Comparison of ENCODE assay signal across 1 cellular context in the genomic region with DNA sequence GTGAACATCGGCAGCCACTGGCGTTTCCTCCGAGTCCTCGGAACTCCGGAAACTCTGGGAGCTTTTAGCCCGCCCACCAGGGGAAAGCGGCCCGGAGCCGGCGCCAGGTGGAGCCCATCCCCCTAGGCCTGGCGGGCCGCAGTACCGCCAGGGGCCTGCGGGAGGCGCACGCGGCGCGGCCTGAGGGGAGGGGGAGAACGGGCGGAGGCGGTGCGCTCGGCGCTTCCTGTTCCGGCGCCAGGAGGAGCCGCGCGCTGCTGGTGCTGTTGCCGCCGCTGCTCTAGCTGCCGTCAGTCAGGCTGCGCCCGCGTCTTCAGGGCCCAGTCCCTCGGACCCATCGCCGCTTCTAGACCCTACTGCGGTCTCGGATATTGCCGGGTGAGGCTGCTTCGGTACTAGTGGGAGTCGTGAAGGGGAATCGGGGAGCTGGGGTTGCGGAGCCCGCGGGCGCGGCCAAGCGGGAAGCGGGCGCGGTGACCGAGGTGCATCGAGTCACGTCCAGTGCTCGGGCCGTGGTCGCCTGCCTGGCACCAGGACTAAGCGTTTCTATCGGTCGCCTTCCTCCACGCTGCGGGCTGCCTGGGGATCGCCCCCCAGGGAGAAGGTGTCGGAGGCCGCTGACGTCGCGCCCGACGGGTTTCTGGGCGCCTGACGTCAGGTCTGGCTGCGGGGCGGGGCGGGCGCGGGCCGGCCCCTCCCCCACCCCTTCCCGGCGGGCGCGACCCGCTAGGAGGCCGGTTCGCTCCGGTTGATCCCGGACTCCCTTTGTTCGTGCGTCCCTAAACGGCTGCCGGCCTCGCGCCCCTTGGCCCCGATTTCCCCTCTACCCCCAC.
A peak's percentile ranks its signal among the peaks of the same experiment; 100 is the strongest.
TF ChIP-seq lines count a peak whose summit lies in the region.

A gene (plus strand): TSS at position 222 of the 833 bp plus-strand sequence. CDS start 10,037 bp downstream, outside the sequence.

TF ChIP-seq in HepG2, 621 proteins besides CTCF, POLR2A, EP300 and RAD21 (continued from another document and continues in another):
- TF ChIP-seq, protein P1, sequence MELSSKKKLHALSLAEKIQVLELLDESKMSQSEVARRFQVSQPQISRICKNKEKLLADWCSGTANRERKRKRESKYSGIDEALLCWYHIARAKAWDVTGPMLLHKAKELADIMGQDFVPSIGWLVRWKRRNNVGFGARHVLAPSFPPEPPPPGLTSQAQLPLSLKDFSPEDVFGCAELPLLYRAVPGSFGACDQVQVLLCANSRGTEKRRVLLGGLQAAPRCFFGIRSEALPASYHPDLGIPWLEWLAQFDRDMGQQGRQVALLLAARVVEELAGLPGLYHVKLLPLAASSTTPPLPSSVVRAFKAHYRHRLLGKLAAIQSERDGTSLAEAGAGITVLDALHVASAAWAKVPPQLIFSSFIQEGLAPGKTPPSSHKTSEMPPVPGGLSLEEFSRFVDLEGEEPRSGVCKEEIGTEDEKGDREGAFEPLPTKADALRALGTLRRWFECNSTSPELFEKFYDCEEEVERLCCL (CRISPR knock-in tag; IDR thresholded peaks at IDR 0.05; ENCODE audit: borderline replicate concordance): no peak
- TF ChIP-seq, protein P2, sequence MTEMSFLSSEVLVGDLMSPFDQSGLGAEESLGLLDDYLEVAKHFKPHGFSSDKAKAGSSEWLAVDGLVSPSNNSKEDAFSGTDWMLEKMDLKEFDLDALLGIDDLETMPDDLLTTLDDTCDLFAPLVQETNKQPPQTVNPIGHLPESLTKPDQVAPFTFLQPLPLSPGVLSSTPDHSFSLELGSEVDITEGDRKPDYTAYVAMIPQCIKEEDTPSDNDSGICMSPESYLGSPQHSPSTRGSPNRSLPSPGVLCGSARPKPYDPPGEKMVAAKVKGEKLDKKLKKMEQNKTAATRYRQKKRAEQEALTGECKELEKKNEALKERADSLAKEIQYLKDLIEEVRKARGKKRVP (CRISPR knock-in tag; IDR thresholded peaks at IDR 0.05): no peak
- TF ChIP-seq ZNF382 (CRISPR knock-in tag; IDR thresholded peaks at IDR 0.05; ENCODE audit: borderline replicate concordance) (no peak), SP140L (CRISPR knock-in tag; IDR thresholded peaks at IDR 0.05; ENCODE audit: borderline replicate concordance) (0 out of 2 replicates have a peak, but pooled peaks have one; percentile 73), CEBPB (IDR thresholded peaks at IDR 0.05; ENCODE audit: borderline replicate concordance, low read depth, low read length) (no peak), HDAC6 (IDR thresholded peaks at IDR 0.05; ENCODE audit: low read depth, low read length) (no peak), ZNF644 (CRISPR knock-in tag; IDR thresholded peaks at IDR 0.05; ENCODE audit: low read depth) (no peak; the same call in 1 of the 2 replicates), POLR2G (IDR thresholded peaks at IDR 0.05; ENCODE audit: low read depth, low read length) (peak; percentile 97), SMARCE1 (IDR thresholded peaks at IDR 0.05; ENCODE audit: borderline replicate concordance) (no peak), ZNF605 (CRISPR knock-in tag; IDR thresholded peaks at IDR 0.05) (peak; percentile 45; the same call in 1 of the 2 replicates), ZNF501 (CRISPR knock-in tag; IDR thresholded peaks at IDR 0.05) (peak; percentile 96), ZFP37 (CRISPR knock-in tag; IDR thresholded peaks at IDR 0.05; ENCODE audit: borderline replicate concordance) (no peak), FOXC1 (CRISPR knock-in tag; IDR thresholded peaks at IDR 0.05; ENCODE audit: borderline replicate concordance) (peak; percentile 95), SMARCC2 (IDR thresholded peaks at IDR 0.05) (no peak), ZNF563 (CRISPR knock-in tag; IDR thresholded peaks at IDR 0.05) (peak; percentile 83), DNMT1 (CRISPR knock-in tag; IDR thresholded peaks at IDR 0.05) (peak; percentile 66; the same call in 1 of the 2 replicates), NFE2 (CRISPR knock-in tag; IDR thresholded peaks at IDR 0.05) (no peak), ZFP90 (CRISPR knock-in tag; IDR thresholded peaks at IDR 0.05; ENCODE audit: borderline replicate concordance) (no peak; the same call in 1 of the 2 replicates), ZNF674 (CRISPR knock-in tag; IDR thresholded peaks at IDR 0.05; ENCODE audit: low read depth) (peak; percentile 87), ZKSCAN8 (CRISPR knock-in tag; IDR thresholded peaks at IDR 0.05; ENCODE audit: borderline replicate concordance) (peak; percentile 87; the same call in 1 of the 2 replicates), ZNF766 (CRISPR knock-in tag; IDR thresholded peaks at IDR 0.05; ENCODE audit: borderline replicate concordance) (peak; percentile 93; the same call in 1 of the 2 replicates), GPN1 (CRISPR knock-in tag; IDR thresholded peaks at IDR 0.05; ENCODE audit: borderline replicate concordance) (no peak), ZNF121 (CRISPR knock-in tag; IDR thresholded peaks at IDR 0.05) (no peak), TBX3 (IDR thresholded peaks at IDR 0.05; ENCODE audit: borderline replicate concordance) (peak; percentile 70; the same call in 1 of the 2 replicates), NFYC (CRISPR knock-in tag; IDR thresholded peaks at IDR 0.05) (no peak; the same call in 1 of the 2 replicates), PAX8 (CRISPR knock-in tag; IDR thresholded peaks at IDR 0.05; ENCODE audit: borderline replicate concordance) (peak; percentile 60; the same call in 1 of the 2 replicates), ZSCAN29 (CRISPR knock-in tag; conservative IDR thresholded peaks at IDR 0.05) (peak; percentile 85), ZNF331 (CRISPR knock-in tag; IDR thresholded peaks at IDR 0.05) (peak; percentile 73; the same call in 1 of the 2 replicates), ZNF251 (CRISPR knock-in tag; IDR thresholded peaks at IDR 0.05) (no peak), ZBTB7A (CRISPR knock-in tag; IDR thresholded peaks at IDR 0.05) (peak; percentile 74; the same call in 1 of the 2 replicates), ZNF335 (CRISPR knock-in tag; IDR thresholded peaks at IDR 0.05) (peak; percentile 70; the same call in 1 of the 2 replicates), ZNF556 (CRISPR knock-in tag; IDR thresholded peaks at IDR 0.05; ENCODE audit: borderline replicate concordance) (peak; percentile 95), LCORL (IDR thresholded peaks at IDR 0.05) (no peak), LCORL (CRISPR knock-in tag; IDR thresholded peaks at IDR 0.05) (peak; percentile 73), SAP130 (CRISPR knock-in tag; IDR thresholded peaks at IDR 0.05; ENCODE audit: low read depth) (peak; percentile 90), CHD2 (IDR thresholded peaks at IDR 0.05; ENCODE audit: low read depth, low read length) (peak; percentile 82), MEIS2 (CRISPR knock-in tag; IDR thresholded peaks at IDR 0.05) (peak; percentile 8), ADNP (CRISPR knock-in tag; IDR thresholded peaks at IDR 0.05) (no peak)
- TF ChIP-seq, protein P3, sequence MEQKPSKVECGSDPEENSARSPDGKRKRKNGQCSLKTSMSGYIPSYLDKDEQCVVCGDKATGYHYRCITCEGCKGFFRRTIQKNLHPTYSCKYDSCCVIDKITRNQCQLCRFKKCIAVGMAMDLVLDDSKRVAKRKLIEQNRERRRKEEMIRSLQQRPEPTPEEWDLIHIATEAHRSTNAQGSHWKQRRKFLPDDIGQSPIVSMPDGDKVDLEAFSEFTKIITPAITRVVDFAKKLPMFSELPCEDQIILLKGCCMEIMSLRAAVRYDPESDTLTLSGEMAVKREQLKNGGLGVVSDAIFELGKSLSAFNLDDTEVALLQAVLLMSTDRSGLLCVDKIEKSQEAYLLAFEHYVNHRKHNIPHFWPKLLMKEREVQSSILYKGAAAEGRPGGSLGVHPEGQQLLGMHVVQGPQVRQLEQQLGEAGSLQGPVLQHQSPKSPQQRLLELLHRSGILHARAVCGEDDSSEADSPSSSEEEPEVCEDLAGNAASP (CRISPR knock-in tag; IDR thresholded peaks at IDR 0.05; ENCODE audit: borderline replicate concordance): no peak; the same call in 1 of the 2 replicates
- TF ChIP-seq, protein P4, sequence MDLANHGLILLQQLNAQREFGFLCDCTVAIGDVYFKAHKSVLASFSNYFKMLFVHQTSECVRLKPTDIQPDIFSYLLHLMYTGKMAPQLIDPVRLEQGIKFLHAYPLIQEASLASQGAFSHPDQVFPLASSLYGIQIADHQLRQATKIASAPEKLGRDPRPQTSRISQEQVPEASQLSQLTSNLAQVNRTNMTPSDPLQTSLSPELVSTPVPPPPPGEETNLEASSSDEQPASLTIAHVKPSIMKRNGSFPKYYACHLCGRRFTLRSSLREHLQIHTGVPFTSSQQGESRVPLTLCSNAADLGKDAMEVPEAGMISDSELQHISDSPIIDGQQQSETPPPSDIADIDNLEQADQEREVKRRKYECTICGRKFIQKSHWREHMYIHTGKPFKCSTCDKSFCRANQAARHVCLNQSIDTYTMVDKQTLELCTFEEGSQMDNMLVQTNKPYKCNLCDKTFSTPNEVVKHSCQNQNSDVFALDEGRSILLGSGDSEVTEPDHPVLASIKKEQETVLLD (CRISPR knock-in tag; IDR thresholded peaks at IDR 0.05; ENCODE audit: low read depth): peak; percentile 63
- TF ChIP-seq, protein P5, sequence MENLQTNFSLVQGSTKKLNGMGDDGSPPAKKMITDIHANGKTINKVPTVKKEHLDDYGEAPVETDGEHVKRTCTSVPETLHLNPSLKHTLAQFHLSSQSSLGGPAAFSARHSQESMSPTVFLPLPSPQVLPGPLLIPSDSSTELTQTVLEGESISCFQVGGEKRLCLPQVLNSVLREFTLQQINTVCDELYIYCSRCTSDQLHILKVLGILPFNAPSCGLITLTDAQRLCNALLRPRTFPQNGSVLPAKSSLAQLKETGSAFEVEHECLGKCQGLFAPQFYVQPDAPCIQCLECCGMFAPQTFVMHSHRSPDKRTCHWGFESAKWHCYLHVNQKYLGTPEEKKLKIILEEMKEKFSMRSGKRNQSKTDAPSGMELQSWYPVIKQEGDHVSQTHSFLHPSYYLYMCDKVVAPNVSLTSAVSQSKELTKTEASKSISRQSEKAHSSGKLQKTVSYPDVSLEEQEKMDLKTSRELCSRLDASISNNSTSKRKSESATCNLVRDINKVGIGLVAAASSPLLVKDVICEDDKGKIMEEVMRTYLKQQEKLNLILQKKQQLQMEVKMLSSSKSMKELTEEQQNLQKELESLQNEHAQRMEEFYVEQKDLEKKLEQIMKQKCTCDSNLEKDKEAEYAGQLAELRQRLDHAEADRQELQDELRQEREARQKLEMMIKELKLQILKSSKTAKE (CRISPR knock-in tag; IDR thresholded peaks at IDR 0.05; ENCODE audit: borderline replicate concordance): no peak
- TF ChIP-seq, protein P6, sequence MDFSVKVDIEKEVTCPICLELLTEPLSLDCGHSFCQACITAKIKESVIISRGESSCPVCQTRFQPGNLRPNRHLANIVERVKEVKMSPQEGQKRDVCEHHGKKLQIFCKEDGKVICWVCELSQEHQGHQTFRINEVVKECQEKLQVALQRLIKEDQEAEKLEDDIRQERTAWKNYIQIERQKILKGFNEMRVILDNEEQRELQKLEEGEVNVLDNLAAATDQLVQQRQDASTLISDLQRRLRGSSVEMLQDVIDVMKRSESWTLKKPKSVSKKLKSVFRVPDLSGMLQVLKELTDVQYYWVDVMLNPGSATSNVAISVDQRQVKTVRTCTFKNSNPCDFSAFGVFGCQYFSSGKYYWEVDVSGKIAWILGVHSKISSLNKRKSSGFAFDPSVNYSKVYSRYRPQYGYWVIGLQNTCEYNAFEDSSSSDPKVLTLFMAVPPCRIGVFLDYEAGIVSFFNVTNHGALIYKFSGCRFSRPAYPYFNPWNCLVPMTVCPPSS (IDR thresholded peaks at IDR 0.05): no peak
- TF ChIP-seq, protein P7, sequence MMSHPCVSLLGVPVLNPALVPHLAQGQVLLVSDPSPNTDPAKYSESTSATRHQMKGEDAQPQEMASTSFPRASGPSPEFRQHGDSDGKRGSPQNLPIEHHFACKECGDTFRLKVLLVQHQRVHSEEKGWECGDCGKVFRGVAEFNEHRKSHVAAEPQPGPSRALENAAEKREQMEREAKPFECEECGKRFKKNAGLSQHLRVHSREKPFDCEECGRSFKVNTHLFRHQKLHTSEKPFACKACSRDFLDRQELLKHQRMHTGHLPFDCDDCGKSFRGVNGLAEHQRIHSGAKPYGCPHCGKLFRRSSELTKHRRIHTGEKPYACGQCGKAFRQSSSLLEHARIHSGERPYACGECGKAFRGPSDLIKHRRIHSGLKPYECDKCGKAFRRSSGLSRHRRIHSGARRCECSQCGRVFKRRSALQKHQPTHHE (CRISPR knock-in tag; IDR thresholded peaks at IDR 0.05; ENCODE audit: borderline replicate concordance): no peak; the same call in 1 of the 2 replicates
- TF ChIP-seq, protein P8, sequence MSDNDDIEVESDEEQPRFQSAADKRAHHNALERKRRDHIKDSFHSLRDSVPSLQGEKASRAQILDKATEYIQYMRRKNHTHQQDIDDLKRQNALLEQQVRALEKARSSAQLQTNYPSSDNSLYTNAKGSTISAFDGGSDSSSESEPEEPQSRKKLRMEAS (IDR thresholded peaks at IDR 0.05): peak; percentile 83
- TF ChIP-seq, protein P9, sequence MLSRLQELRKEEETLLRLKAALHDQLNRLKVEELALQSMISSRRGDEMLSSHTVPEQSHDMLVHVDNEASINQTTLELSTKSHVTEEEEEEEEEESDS (CRISPR knock-in tag; IDR thresholded peaks at IDR 0.05; ENCODE audit: borderline replicate concordance): peak; percentile 94
- TF ChIP-seq, protein P10, sequence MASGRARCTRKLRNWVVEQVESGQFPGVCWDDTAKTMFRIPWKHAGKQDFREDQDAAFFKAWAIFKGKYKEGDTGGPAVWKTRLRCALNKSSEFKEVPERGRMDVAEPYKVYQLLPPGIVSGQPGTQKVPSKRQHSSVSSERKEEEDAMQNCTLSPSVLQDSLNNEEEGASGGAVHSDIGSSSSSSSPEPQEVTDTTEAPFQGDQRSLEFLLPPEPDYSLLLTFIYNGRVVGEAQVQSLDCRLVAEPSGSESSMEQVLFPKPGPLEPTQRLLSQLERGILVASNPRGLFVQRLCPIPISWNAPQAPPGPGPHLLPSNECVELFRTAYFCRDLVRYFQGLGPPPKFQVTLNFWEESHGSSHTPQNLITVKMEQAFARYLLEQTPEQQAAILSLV (CRISPR knock-in tag; IDR thresholded peaks at IDR 0.05; ENCODE audit: borderline replicate concordance): peak; percentile 96; the same call in 1 of the 2 replicates
- TF ChIP-seq, protein P11, sequence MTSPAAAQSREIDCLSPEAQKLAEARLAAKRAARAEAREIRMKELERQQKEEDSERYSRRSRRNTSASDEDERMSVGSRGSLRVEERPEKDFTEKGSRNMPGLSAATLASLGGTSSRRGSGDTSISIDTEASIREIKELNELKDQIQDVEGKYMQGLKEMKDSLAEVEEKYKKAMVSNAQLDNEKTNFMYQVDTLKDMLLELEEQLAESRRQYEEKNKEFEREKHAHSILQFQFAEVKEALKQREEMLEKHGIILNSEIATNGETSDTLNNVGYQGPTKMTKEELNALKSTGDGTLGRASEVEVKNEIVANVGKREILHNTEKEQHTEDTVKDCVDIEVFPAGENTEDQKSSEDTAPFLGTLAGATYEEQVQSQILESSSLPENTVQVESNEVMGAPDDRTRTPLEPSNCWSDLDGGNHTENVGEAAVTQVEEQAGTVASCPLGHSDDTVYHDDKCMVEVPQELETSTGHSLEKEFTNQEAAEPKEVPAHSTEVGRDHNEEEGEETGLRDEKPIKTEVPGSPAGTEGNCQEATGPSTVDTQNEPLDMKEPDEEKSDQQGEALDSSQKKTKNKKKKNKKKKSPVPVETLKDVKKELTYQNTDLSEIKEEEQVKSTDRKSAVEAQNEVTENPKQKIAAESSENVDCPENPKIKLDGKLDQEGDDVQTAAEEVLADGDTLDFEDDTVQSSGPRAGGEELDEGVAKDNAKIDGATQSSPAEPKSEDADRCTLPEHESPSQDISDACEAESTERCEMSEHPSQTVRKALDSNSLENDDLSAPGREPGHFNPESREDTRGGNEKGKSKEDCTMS (CRISPR knock-in tag; conservative IDR thresholded peaks at IDR 0.05): no peak
